In the genomic region with DNA sequence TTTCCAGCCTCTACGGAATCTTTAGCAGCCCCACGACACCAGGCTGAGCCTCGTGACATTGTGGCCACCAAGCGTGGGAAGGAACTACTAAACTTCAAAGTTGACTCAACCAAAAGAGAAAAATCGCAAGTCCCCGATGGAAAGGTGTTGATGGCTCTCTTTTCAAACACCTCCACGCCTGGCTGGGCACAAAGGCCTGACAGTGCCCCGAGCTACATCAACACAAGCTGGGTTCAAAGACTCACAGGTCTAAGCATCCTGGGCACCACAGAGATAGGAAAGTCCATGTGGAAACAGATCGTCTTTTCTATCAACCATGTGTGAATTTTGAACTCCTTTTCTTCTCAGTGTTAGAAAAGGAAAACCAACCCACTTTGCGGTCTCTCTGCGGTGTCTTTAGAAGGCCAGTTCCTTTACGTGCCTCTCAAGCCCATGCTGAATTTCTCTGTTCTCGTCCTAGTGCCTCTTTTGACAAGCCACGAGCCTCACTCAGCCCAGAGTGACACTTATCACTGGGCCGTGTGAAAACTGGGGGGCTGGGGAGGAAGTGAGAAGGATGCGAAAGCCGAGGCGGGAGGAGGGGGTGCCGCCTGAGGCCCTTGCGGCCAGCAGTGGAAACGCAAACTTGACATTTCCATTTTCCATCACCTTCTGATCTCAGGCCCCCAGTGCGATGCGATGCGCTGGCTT, we compare ENCODE assay signal across 1 cellular context.
TF ChIP-seq lines count a peak whose summit lies in the region.

No MANE protein-coding gene starts in this region.

TF ChIP-seq in GM23338, 12 proteins besides CTCF, POLR2A, EP300 and RAD21 (continued from another document):
- TF ChIP-seq, protein P1, sequence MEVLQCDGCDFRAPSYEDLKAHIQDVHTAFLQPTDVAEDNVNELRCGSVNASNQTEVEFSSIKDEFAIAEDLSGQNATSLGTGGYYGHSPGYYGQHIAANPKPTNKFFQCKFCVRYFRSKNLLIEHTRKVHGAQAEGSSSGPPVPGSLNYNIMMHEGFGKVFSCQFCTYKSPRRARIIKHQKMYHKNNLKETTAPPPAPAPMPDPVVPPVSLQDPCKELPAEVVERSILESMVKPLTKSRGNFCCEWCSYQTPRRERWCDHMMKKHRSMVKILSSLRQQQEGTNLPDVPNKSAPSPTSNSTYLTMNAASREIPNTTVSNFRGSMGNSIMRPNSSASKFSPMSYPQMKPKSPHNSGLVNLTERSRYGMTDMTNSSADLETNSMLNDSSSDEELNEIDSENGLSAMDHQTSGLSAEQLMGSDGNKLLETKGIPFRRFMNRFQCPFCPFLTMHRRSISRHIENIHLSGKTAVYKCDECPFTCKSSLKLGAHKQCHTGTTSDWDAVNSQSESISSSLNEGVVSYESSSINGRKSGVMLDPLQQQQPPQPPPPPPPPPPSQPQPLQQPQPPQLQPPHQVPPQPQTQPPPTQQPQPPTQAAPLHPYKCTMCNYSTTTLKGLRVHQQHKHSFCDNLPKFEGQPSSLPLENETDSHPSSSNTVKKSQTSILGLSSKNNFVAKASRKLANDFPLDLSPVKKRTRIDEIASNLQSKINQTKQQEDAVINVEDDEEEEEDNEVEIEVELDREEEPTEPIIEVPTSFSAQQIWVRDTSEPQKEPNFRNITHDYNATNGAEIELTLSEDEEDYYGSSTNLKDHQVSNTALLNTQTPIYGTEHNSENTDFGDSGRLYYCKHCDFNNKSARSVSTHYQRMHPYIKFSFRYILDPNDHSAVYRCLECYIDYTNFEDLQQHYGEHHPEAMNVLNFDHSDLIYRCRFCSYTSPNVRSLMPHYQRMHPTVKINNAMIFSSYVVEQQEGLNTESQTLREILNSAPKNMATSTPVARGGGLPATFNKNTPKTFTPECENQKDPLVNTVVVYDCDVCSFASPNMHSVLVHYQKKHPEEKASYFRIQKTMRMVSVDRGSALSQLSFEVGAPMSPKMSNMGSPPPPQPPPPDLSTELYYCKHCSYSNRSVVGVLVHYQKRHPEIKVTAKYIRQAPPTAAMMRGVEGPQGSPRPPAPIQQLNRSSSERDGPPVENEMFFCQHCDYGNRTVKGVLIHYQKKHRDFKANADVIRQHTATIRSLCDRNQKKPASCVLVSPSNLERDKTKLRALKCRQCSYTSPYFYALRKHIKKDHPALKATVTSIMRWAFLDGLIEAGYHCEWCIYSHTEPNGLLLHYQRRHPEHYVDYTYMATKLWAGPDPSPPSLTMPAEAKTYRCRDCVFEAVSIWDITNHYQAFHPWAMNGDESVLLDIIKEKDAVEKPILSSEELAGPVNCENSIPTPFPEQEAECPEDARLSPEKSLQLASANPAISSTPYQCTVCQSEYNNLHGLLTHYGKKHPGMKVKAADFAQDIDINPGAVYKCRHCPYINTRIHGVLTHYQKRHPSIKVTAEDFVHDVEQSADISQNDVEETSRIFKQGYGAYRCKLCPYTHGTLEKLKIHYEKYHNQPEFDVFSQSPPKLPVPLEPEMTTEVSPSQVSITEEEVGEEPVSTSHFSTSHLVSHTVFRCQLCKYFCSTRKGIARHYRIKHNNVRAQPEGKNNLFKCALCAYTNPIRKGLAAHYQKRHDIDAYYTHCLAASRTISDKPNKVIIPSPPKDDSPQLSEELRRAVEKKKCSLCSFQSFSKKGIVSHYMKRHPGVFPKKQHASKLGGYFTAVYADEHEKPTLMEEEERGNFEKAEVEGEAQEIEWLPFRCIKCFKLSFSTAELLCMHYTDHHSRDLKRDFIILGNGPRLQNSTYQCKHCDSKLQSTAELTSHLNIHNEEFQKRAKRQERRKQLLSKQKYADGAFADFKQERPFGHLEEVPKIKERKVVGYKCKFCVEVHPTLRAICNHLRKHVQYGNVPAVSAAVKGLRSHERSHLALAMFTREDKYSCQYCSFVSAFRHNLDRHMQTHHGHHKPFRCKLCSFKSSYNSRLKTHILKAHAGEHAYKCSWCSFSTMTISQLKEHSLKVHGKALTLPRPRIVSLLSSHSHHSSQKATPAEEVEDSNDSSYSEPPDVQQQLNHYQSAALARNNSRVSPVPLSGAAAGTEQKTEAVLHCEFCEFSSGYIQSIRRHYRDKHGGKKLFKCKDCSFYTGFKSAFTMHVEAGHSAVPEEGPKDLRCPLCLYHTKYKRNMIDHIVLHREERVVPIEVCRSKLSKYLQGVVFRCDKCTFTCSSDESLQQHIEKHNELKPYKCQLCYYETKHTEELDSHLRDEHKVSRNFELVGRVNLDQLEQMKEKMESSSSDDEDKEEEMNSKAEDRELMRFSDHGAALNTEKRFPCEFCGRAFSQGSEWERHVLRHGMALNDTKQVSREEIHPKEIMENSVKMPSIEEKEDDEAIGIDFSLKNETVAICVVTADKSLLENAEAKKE (CRISPR knock-in tag; IDR thresholded peaks at IDR 0.05): no peak
- TF ChIP-seq POLR2AphosphoS5 (IDR thresholded peaks at IDR 0.05; ENCODE audit: low read depth): no peak
- no peak for TF ChIP-seq STAT1 (IDR thresholded peaks at IDR 0.05; ENCODE audit: unreplicated experiment)
- no peak for TF ChIP-seq ZNF331 (CRISPR knock-in tag; IDR thresholded peaks at IDR 0.05; ENCODE audit: low read depth)
- no peak for TF ChIP-seq JUNB (IDR thresholded peaks at IDR 0.05; ENCODE audit: unreplicated experiment)
- TF ChIP-seq, protein P2, sequence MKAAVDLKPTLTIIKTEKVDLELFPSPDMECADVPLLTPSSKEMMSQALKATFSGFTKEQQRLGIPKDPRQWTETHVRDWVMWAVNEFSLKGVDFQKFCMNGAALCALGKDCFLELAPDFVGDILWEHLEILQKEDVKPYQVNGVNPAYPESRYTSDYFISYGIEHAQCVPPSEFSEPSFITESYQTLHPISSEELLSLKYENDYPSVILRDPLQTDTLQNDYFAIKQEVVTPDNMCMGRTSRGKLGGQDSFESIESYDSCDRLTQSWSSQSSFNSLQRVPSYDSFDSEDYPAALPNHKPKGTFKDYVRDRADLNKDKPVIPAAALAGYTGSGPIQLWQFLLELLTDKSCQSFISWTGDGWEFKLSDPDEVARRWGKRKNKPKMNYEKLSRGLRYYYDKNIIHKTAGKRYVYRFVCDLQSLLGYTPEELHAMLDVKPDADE (IDR thresholded peaks at IDR 0.05): no peak
